In the genomic region with DNA sequence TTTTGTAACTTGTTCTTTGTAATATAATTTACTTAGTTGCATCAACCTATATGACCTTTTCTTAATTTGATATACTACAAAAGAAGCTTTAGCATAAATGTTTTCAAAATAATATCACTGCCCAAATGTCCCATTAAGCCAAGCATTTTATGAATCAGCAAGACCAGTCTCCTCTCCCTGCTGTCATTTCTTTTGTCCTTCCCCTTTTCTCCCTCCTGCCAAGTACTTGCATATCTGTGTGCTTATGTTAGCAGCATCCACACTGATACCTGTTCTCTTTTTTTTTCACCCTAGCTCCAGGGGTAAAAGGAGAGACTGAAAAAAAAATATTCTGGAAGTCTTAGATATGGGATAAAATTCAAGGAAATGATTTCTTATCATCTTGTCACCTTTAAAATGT, we compare ENCODE assay signal across 13 cellular contexts.
DNase-seq lines count a peak whose midpoint lies in the region; ATAC-seq lines count a peak whose summit lies in the region.
"Had no signal": no experiment of that assay in that cellular context is flagged by ENCODE, and none has a peak within 500 bp of the region (broad histone marks: within the 10 kb centered on the region; RNA-seq: fewer than 3 reads in every experiment).

No MANE protein-coding gene starts in this region.

- no peaks in the 10 kb centered on the region for H3K36me3 Mint-ChIP-seq in CD8-positive, alpha-beta memory T cell
- H3K36me3 Mint-ChIP-seq: IgD-negative memory B cell had no signal

- POLR2A ChIA-PET in CD8-positive, alpha-beta memory T cell (lab: Charles Lee) = no interaction called here

- H3K27me3 Mint-ChIP-seq in CD8-positive, alpha-beta memory T cell = no peaks in the 10 kb centered on the region
- H3K27me3 Mint-ChIP-seq: IgD-negative memory B cell had no signal

- peak; percentile 43 for DNase-seq in GM03348 (ENCODE audit: low spot score)
- peak; percentile 3 to 27 for DNase-seq in NOMO-1 (lab: John Stamatoyannopoulos, UW; ENCODE audit: unreplicated experiment in 2 of 2)
- DNase-seq in dermis blood vessel endothelial cell = peak; percentile 51
- peak; percentile 40 for DNase-seq in myocyte (ENCODE audit: low read depth)
- DNase-seq in NCI-H446 treated with DMSO at 0.1 percent for 48 hours (lab: John Stamatoyannopoulos, UW) = no peak
- DNase-seq in CD8-positive, alpha-beta memory T cell = no peak
- DNase-seq: activated effector memory CD4-positive, alpha-beta T cell treated with anti-CD3 and anti-CD28 coated beads, Interleukin-2, amount 50 U/mL, for 16 hours; effector CD8-positive, alpha-beta T cell; kidney; NCI-H526 treated with DMSO at 0.1 percent for 48 hours had no signal

- H3K27me3 ChIP-seq in CD8-positive, alpha-beta memory T cell (ENCODE audit: insufficient read depth, low read length, poor library complexity, severe bottlenecking) = no peaks in the 10 kb centered on the region

- no peaks in the 10 kb centered on the region for H3K9me3 ChIP-seq in CD8-positive, alpha-beta memory T cell (ENCODE audit: low read length)

- H3K27ac Mint-ChIP-seq in CD8-positive, alpha-beta memory T cell = no peak overlapping the region

- no peaks in the 10 kb centered on the region for H3K9me3 Mint-ChIP-seq in CD8-positive, alpha-beta memory T cell
- H3K9me3 Mint-ChIP-seq: IgD-negative memory B cell had no signal

- no peaks in the 10 kb centered on the region for H3K36me3 ChIP-seq in CD8-positive, alpha-beta memory T cell (ENCODE audit: insufficient read depth, low read length)

- no peaks in the 10 kb centered on the region for H3K4me1 ChIP-seq in CD8-positive, alpha-beta memory T cell (ENCODE audit: insufficient read depth, low read length)

- H3K27ac ChIP-seq in CD8-positive, alpha-beta memory T cell (ENCODE audit: low read depth, low read length) = no peak overlapping the region

- peaks cover 14 to 38% (median 30%) of the 10 kb centered on the region in 3 donors for H3K4me1 Mint-ChIP-seq in CD8-positive, alpha-beta memory T cell

- H3K4me3 Mint-ChIP-seq in CD8-positive, alpha-beta memory T cell = no peak overlapping the region

- CTCF ChIA-PET in CD8-positive, alpha-beta memory T cell (lab: Charles Lee) = no interaction called here

- H3K4me3 ChIP-seq in CD8-positive, alpha-beta memory T cell (ENCODE audit: low read length) = no peak overlapping the region

- ATAC-seq in HG02852 (IDR thresholded peaks at IDR 0.05; ENCODE audit: unreplicated experiment) = no peak
- no peak for ATAC-seq in GM21737 (IDR thresholded peaks at IDR 0.05; ENCODE audit: unreplicated experiment)

Comparison
In these comparisons a context has a peak if more than half of its experiments do, and no peak if none do; other contexts are left out.
1. DNase-seq: peak in GM03348 (single experiment), NOMO-1 (2 of 2), dermis blood vessel endothelial cell (single experiment) and myocyte (single experiment); none in NCI-H446 treated with DMSO at 0.1 percent for 48 hours (single experiment) and CD8-positive, alpha-beta memory T cell (0 of 5).